Comparison of ENCODE assay signal across 23 cellular contexts in the genomic region with DNA sequence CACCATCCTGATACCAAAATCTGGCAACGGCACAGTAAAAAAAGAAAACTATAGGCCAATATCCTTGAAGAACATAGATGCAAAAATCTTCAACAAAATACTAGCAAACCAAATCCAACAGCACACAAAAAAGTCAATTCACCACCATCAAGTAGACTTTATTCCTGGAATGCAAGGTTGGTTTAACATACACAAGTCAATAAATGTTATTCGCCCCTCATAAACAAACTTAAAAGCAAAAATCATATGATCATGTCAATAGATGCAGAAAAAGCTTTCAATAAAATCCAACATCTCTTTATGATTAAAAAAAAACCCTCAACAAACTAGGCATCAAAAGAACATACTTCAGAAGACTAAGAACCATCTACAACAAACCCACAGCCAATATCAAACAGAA.
"Had no signal": no experiment of that assay in that cellular context is flagged by ENCODE, and none has a peak within 500 bp of the region (broad histone marks: within the 10 kb centered on the region; RNA-seq: fewer than 3 reads in every experiment).

No MANE protein-coding gene starts in this region.

- H3K9me3 ChIP-seq: ovary had no signal

- H3K36me3 ChIP-seq: gastrocnemius medialis, heart right ventricle, ovary, right atrium auricular region, sigmoid colon, stomach, thoracic aorta, transverse colon had no signal

- H3K4me3 ChIP-seq: gastrocnemius medialis, heart right ventricle, ovary, right atrium auricular region, sigmoid colon, skin epidermis, stomach, thoracic aorta, transverse colon had no signal

- H3K27ac ChIP-seq: gastrocnemius medialis, ovary, right atrium auricular region, sigmoid colon, thoracic aorta, transverse colon had no signal

- H3K27ac Mint-ChIP-seq: naive thymus-derived CD4-positive, alpha-beta T cell had no signal

- H3K4me3 Mint-ChIP-seq: neural crest cell had no signal

- DNase-seq: effector memory CD4-positive, alpha-beta T cell; gastrocnemius medialis; heart right ventricle; hypothalamus; kidney glomerular epithelial cell; mammary epithelial cell; naive thymus-derived CD4-positive, alpha-beta T cell; nucleus accumbens; ovary; sigmoid colon; stimulated activated CD4-positive, alpha-beta T cell treated with anti-CD3 and anti-CD28 coated beads, Interleukin-2, amount 100 ng/mL, for 24 hours; stimulated activated CD4-positive, alpha-beta T cell treated with anti-CD3 and anti-CD28 coated beads, Interleukin-4, amount 100 ng/mL, for 4 hours; stimulated activated naive CD4-positive, alpha-beta T cell; stomach; substantia nigra; transverse colon had no signal

- H3K27me3 ChIP-seq: gastrocnemius medialis, heart right ventricle, ovary, right atrium auricular region, sigmoid colon, stomach, transverse colon had no signal

- ATAC-seq: gastrocnemius medialis; left lobe of liver; naive thymus-derived CD4-positive, alpha-beta T cell had no signal

- FAIRE-seq: endometrium, islet of Langerhans had no signal
